In the genomic region with DNA sequence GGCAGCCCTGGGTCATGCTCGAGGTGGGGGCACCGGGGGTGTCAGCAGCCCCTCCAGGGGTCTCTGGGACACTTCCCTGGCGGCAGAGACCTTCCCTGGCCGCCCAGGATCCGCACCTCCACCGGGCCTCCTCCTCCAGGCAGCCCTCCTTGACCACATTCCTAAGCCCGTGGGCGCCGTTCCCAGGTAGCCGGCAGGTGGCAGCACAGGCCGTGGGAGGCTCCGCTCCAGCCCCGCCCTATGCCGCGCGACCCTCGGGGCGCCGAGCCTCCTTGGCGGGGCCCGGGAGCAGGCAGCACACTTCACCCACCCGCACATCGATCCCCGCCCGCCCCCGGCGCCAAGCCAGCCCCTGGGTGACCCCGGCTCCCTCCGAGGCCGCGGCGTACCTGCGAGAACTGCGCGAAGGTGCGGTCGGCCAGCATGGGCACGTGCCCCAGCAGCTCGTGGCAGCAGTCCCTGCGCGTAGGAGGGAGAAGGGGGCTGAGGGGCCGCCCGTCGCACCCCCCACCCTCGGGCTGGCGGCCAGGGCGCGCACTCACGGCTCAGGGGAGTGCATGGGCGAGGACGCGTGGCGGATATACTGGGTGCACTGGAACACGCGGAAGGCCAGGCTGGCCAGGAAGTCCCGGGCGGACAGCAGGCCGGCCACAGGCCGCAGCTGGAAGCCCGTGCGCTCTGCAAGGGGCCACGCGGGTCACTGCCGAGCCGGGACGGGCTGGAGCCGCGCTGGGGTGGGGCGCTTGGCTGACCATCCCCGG, we compare ENCODE assay signal across 8 cellular contexts. TPM values are rescaled to one million over a fixed set of nuclear protein-coding genes. Genes with fewer than 3 reads are reported as not detected.
DNase-seq lines count a peak whose midpoint lies in the region; ATAC-seq and TF ChIP-seq lines count a peak whose summit lies in the region.

No MANE protein-coding gene starts in this region.

- TF ChIP-seq CTCF in GM12874 (IDR thresholded peaks at IDR 0.05; ENCODE audit: insufficient read depth, low read depth, low read length) (peak; percentile 66), cardiac fibroblast (IDR thresholded peaks at IDR 0.05; ENCODE audit: low read depth, low read length) (peak; percentile 51), mucosa of descending colon (IDR thresholded peaks at IDR 0.05) (peak; percentile 31)

- intact Hi-C loops in mucosa of descending colon (cut with DNase I, micrococcal nuclease), result no loop called here
- intact Hi-C loops in aorta (cut with DNase I), result no loop called here

- no peak overlapping the region for H3K4me3 ChIP-seq in cardiac fibroblast (replicated peaks in 1 of 2; ENCODE audit: low read depth in 2 of 2, low read length in 2 of 2)
- no peak overlapping the region for H3K4me3 ChIP-seq in mucosa of descending colon
- H3K4me3 ChIP-seq in urinary bladder (ENCODE audit: low read depth, low read length), result peak overlapping the region; percentile 34
- no peak overlapping the region for H3K4me3 ChIP-seq in aorta (ENCODE audit: low read length in 2 of 2)

- peak in 3 of 5 donors; percentile 12 to 27 (median 23) for DNase-seq in T-helper 1 cell
- peak in 1 of 2 donors; percentile 28 for DNase-seq in cardiac fibroblast (ENCODE audit: low read depth in 2 of 2)
- peak in 2 of 3 donors; percentile 36 to 53 for DNase-seq in mucosa of descending colon
- DNase-seq in aorta, result no peak
- DNase-seq in medulla oblongata (ENCODE audit: extremely low spot score), result no peak

- H3K36me3 ChIP-seq in mucosa of descending colon (ENCODE audit: low read depth) (no peaks in the 10 kb centered on the region), urinary bladder (ENCODE audit: insufficient read depth) (no peaks in the 10 kb centered on the region), aorta (ENCODE audit: control insufficient read depth in 1 of 2, insufficient read depth in 2 of 2, low read length in 1 of 2) (no peaks in the 10 kb centered on the region)

- WGBS in urinary bladder, result 8% methylated on average over 70 of the region's 70 CpGs
- WGBS in aorta, 2 donors, result 5 to 6% methylated on average over 61 to 70 of the region's 70 CpGs

- H3K27ac ChIP-seq in urinary bladder (ENCODE audit: low read depth) (no peak overlapping the region), aorta (ENCODE audit: low read depth in 1 of 2, low read length in 2 of 2) (no peak overlapping the region)

- H3K4me1 ChIP-seq in mucosa of descending colon (ENCODE audit: low read depth) (peaks cover 7% of the 10 kb centered on the region), urinary bladder (ENCODE audit: insufficient read depth) (no peaks in the 10 kb centered on the region), aorta (ENCODE audit: control insufficient read depth in 1 of 2, insufficient read depth in 2 of 2, low read length in 2 of 2) (no peaks in the 10 kb centered on the region)

- ATAC-seq in mucosa of descending colon, result peak; percentile 60
- ATAC-seq in aorta (ENCODE audit: low FRiP score), result no peak
- ATAC-seq in GM21423 (IDR thresholded peaks at IDR 0.05; ENCODE audit: unreplicated experiment), result no peak

- H3K9me3 ChIP-seq in mucosa of descending colon (no peaks in the 10 kb centered on the region), aorta (ENCODE audit: control insufficient read depth, low read length) (no peaks in the 10 kb centered on the region)

- H3K27me3 ChIP-seq in aorta (ENCODE audit: control insufficient read depth in 1 of 2, insufficient read depth in 2 of 2, low read length in 1 of 2), result no peaks in the 10 kb centered on the region

RNA-seq across cellular contexts. Expression of gene INS, which starts 5.3 kb away (rescaled TPM):
- not detected for total RNA-seq in mucosa of descending colon
- not detected for total RNA-seq in urinary bladder
- 0.30 TPM for polyA plus RNA-seq in urinary bladder
- 1 to 10 TPM; 1.9 to 2.1 TPM for total RNA-seq in aorta
- 10 to 100 TPM; 17.2 to 18.8 TPM for polyA plus RNA-seq in aorta

RNA-seq across cellular contexts. Expression of gene TH, which starts 5.3 kb away (rescaled TPM):
- under 1 TPM in 1 of 3 donors, not detected in 2; 0.17 TPM for total RNA-seq in mucosa of descending colon
- total RNA-seq in urinary bladder, result 1.6 TPM
- 3.6 TPM for polyA plus RNA-seq in urinary bladder
- total RNA-seq in aorta, result under 1 TPM in 1 of 2 donors, not detected in 1; 0.45 TPM
- not detected for polyA plus RNA-seq in aorta

RNA-seq across cellular contexts. Expression of gene IGF2, which starts 27.1 kb away (rescaled TPM):
- 10 to 100 TPM in 2 of 3 donors, 1 to 10 TPM in 1; 7.6 to 27.6 (median 12.1) TPM for total RNA-seq in mucosa of descending colon
- 362 TPM for total RNA-seq in urinary bladder
- polyA plus RNA-seq in urinary bladder, result 86.5 TPM
- 100 to 1,000 TPM in 1 of 2 donors, 10 to 100 TPM in 1; 83.5 to 620 TPM for total RNA-seq in aorta
- 1 to 10 TPM in 1 of 2 donors, under 1 TPM in 1; 0.67 to 1.8 TPM for polyA plus RNA-seq in aorta

Comparison
In these comparisons a context has a peak if more than half of its experiments do, and no peak if none do; other contexts are left out.
1. DNase-seq: peak in T-helper 1 cell (3 of 5) and mucosa of descending colon (2 of 3); none in aorta (0 of 2) and medulla oblongata (single experiment).
2. Peak in every context shown above with its lines, with median percentiles within 50 percentile points of each other: CTCF ChIP-seq.